In genomic region chr4:90030202-90030601, GRCh38 we compare ENCODE assay signal across 14 cellular contexts.
DNase-seq lines count a peak whose midpoint lies in the region; ATAC-seq and TF ChIP-seq lines count a peak whose summit lies in the region.
"Had no signal": no experiment of that assay in that cellular context is flagged by ENCODE, and none has a peak within 500 bp of the region (broad histone marks: within the 10 kb centered on the region; RNA-seq: fewer than 3 reads in every experiment).

No MANE protein-coding gene starts in this region.

- no peaks in the 10 kb centered on the region for H3K9me2 ChIP-seq in GM23338 (ENCODE audit: insufficient read depth)

- H3K4me1 Mint-ChIP-seq in GM23338, result peaks cover 14% of the 10 kb centered on the region

- no peak overlapping the region for H3K4ac ChIP-seq in mesendoderm (ENCODE audit: low read depth, low read length)

- H3K27me3 ChIP-seq in GM23338 (ENCODE audit: insufficient read depth) (no peaks in the 10 kb centered on the region), mesendoderm (ENCODE audit: insufficient read depth, low read length, poor library complexity) (no peaks in the 10 kb centered on the region)

- H3K79me2 ChIP-seq in GM23338 (replicated peaks; ENCODE audit: insufficient read depth), result no peaks in the 10 kb centered on the region
- no peaks in the 10 kb centered on the region for H3K79me2 ChIP-seq in mesendoderm (ENCODE audit: control insufficient read depth, insufficient read depth, low read length)

- H3K4me3 Mint-ChIP-seq in GM23338, result no peak overlapping the region
- H3K4me3 Mint-ChIP-seq: CD4-positive, alpha-beta T cell had no signal

- H3K27ac ChIP-seq in 22Rv1, result peak overlapping the region; percentile 21
- no peak overlapping the region for H3K27ac ChIP-seq in GM23338 (ENCODE audit: low read depth)
- peak overlapping the region; percentile 40 for H3K27ac ChIP-seq in VCaP
- no peak overlapping the region for H3K27ac ChIP-seq in mesendoderm (ENCODE audit: low read depth, low read length)
- H3K27ac ChIP-seq: A549, C4-2B had no signal

- no peak overlapping the region for H3K23ac ChIP-seq in mesendoderm (ENCODE audit: low read length)

- H3K79me1 ChIP-seq in mesendoderm (ENCODE audit: low read length), result no peaks in the 10 kb centered on the region

- H3F3A ChIP-seq in GM23338 (replicated peaks; ENCODE audit: low read depth), result no peaks in the 10 kb centered on the region

- H3K36me3 ChIP-seq in GM23338 (ENCODE audit: insufficient read depth), result no peaks in the 10 kb centered on the region
- no peaks in the 10 kb centered on the region for H3K36me3 ChIP-seq in mesendoderm (ENCODE audit: control insufficient read depth, insufficient read depth, low read length)
- H3K36me3 ChIP-seq: HAP-1 had no signal

- H3K4me1 ChIP-seq in GM23338 (ENCODE audit: insufficient read depth) (peaks cover 6% of the 10 kb centered on the region; the same call in 1 of the 2 replicates), mesendoderm (ENCODE audit: control insufficient read depth, low read depth, low read length) (no peaks in the 10 kb centered on the region)
- H3K4me1 ChIP-seq: A549 had no signal

- no peak for ATAC-seq in GM23338

- H4K8ac ChIP-seq in mesendoderm (ENCODE audit: low read depth, low read length), result peak overlapping the region; percentile 13

- no CpG with 5 or more reads among the region's 3 CpGs for WGBS in mesendoderm (ENCODE audit: extremely low coverage, insufficient coverage, low lambda C conversion rate)

- H3K56ac ChIP-seq in mesendoderm (ENCODE audit: low read length), result no peak overlapping the region

- 0 out of 2 replicates have a peak overlapping the region, but pooled peaks have one; percentile 3 for H2AFZ ChIP-seq in GM23338

- H2BK5ac ChIP-seq in mesendoderm (ENCODE audit: low read length), result no peak overlapping the region

- H3K4me3 ChIP-seq in GM23338 (no peak overlapping the region), mesendoderm (ENCODE audit: low read length) (no peak overlapping the region)
- H3K4me3 ChIP-seq: A549, HAP-1 had no signal

- H3K36me3 Mint-ChIP-seq in GM23338 (ENCODE audit: low read depth), result peaks cover 4% of the 10 kb centered on the region; the same call in 1 of the 3 replicates

- no peaks in the 10 kb centered on the region for H3K27me3 Mint-ChIP-seq in GM23338 (ENCODE audit: insufficient read depth, low read depth, poor library complexity)

- no peak overlapping the region for H3K18ac ChIP-seq in mesendoderm (ENCODE audit: low read length)

- no peak overlapping the region for H2BK15ac ChIP-seq in mesendoderm (replicated peaks; ENCODE audit: low read depth)

- no peak overlapping the region for H4K5ac ChIP-seq in mesendoderm (ENCODE audit: low read length)

- H3K9me3 Mint-ChIP-seq in GM23338, result peaks cover 12% of the 10 kb centered on the region; the same call in 1 of the 3 replicates

- H3K4me2 ChIP-seq in GM23338 (no peak overlapping the region), mesendoderm (ENCODE audit: low read length) (no peak overlapping the region)
- H3K4me2 ChIP-seq: A549 had no signal

- DNase-seq in GM23338 (ENCODE audit: low spot score) (no peak), mesendoderm (no peak), activated gamma-delta T cell (lab: John Stamatoyannopoulos, UW) (no peak), COLO829 (ENCODE audit: low spot score) (no peak), DMS 273 treated with DMSO at 0.1 percent for 48 hours (lab: John Stamatoyannopoulos, UW) (no peak)
- DNase-seq: AML-193; CD4-positive, alpha-beta T cell; DMS79 treated with DMSO at 0.1 percent for 48 hours; GF-D8 had no signal

- TF ChIP-seq CTCF in 22Rv1 (IDR thresholded peaks at IDR 0.05) (no peak), GM23338 (conservative IDR thresholded peaks at IDR 0.05; ENCODE audit: low read depth in 2 of 2) (no peak), VCaP (conservative IDR thresholded peaks at IDR 0.05) (no peak)

- no peaks in the 10 kb centered on the region for H4K20me1 ChIP-seq in GM23338 (replicated peaks; ENCODE audit: insufficient read depth)

- no peak overlapping the region for H2BK120ac ChIP-seq in mesendoderm (ENCODE audit: low read depth, low read length)

- H3K27ac Mint-ChIP-seq in GM23338, result no peak overlapping the region
- H3K27ac Mint-ChIP-seq: CD4-positive, alpha-beta T cell had no signal

- no peak overlapping the region for H2AK5ac ChIP-seq in mesendoderm (ENCODE audit: low read length)

- H3K9ac ChIP-seq in mesendoderm (ENCODE audit: low read length), result no peak overlapping the region

TF ChIP-seq in GM23338, 12 proteins besides CTCF, POLR2A, EP300 and RAD21 (continues in another document):
- TF ChIP-seq, protein P1, sequence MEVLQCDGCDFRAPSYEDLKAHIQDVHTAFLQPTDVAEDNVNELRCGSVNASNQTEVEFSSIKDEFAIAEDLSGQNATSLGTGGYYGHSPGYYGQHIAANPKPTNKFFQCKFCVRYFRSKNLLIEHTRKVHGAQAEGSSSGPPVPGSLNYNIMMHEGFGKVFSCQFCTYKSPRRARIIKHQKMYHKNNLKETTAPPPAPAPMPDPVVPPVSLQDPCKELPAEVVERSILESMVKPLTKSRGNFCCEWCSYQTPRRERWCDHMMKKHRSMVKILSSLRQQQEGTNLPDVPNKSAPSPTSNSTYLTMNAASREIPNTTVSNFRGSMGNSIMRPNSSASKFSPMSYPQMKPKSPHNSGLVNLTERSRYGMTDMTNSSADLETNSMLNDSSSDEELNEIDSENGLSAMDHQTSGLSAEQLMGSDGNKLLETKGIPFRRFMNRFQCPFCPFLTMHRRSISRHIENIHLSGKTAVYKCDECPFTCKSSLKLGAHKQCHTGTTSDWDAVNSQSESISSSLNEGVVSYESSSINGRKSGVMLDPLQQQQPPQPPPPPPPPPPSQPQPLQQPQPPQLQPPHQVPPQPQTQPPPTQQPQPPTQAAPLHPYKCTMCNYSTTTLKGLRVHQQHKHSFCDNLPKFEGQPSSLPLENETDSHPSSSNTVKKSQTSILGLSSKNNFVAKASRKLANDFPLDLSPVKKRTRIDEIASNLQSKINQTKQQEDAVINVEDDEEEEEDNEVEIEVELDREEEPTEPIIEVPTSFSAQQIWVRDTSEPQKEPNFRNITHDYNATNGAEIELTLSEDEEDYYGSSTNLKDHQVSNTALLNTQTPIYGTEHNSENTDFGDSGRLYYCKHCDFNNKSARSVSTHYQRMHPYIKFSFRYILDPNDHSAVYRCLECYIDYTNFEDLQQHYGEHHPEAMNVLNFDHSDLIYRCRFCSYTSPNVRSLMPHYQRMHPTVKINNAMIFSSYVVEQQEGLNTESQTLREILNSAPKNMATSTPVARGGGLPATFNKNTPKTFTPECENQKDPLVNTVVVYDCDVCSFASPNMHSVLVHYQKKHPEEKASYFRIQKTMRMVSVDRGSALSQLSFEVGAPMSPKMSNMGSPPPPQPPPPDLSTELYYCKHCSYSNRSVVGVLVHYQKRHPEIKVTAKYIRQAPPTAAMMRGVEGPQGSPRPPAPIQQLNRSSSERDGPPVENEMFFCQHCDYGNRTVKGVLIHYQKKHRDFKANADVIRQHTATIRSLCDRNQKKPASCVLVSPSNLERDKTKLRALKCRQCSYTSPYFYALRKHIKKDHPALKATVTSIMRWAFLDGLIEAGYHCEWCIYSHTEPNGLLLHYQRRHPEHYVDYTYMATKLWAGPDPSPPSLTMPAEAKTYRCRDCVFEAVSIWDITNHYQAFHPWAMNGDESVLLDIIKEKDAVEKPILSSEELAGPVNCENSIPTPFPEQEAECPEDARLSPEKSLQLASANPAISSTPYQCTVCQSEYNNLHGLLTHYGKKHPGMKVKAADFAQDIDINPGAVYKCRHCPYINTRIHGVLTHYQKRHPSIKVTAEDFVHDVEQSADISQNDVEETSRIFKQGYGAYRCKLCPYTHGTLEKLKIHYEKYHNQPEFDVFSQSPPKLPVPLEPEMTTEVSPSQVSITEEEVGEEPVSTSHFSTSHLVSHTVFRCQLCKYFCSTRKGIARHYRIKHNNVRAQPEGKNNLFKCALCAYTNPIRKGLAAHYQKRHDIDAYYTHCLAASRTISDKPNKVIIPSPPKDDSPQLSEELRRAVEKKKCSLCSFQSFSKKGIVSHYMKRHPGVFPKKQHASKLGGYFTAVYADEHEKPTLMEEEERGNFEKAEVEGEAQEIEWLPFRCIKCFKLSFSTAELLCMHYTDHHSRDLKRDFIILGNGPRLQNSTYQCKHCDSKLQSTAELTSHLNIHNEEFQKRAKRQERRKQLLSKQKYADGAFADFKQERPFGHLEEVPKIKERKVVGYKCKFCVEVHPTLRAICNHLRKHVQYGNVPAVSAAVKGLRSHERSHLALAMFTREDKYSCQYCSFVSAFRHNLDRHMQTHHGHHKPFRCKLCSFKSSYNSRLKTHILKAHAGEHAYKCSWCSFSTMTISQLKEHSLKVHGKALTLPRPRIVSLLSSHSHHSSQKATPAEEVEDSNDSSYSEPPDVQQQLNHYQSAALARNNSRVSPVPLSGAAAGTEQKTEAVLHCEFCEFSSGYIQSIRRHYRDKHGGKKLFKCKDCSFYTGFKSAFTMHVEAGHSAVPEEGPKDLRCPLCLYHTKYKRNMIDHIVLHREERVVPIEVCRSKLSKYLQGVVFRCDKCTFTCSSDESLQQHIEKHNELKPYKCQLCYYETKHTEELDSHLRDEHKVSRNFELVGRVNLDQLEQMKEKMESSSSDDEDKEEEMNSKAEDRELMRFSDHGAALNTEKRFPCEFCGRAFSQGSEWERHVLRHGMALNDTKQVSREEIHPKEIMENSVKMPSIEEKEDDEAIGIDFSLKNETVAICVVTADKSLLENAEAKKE (CRISPR knock-in tag; IDR thresholded peaks at IDR 0.05), result no peak
- TF ChIP-seq NANOG (IDR thresholded peaks at IDR 0.05; ENCODE audit: borderline replicate concordance), result no peak
- TF ChIP-seq, protein P2, sequence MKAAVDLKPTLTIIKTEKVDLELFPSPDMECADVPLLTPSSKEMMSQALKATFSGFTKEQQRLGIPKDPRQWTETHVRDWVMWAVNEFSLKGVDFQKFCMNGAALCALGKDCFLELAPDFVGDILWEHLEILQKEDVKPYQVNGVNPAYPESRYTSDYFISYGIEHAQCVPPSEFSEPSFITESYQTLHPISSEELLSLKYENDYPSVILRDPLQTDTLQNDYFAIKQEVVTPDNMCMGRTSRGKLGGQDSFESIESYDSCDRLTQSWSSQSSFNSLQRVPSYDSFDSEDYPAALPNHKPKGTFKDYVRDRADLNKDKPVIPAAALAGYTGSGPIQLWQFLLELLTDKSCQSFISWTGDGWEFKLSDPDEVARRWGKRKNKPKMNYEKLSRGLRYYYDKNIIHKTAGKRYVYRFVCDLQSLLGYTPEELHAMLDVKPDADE (IDR thresholded peaks at IDR 0.05), result no peak
- no peak for TF ChIP-seq STAT1 (IDR thresholded peaks at IDR 0.05; ENCODE audit: unreplicated experiment)
- no peak for TF ChIP-seq POLR2AphosphoS5 (IDR thresholded peaks at IDR 0.05; ENCODE audit: low read depth)
- TF ChIP-seq EZH2 (IDR thresholded peaks at IDR 0.05; ENCODE audit: low read depth, unreplicated experiment), result no peak
- no peak for TF ChIP-seq CREB1 (CRISPR knock-in tag; IDR thresholded peaks at IDR 0.05; ENCODE audit: low read depth)

Comparison
In these comparisons a context has a peak if more than half of its experiments do, and no peak if none do; other contexts are left out.
1. H3K27ac ChIP-seq: peak in 22Rv1 (single experiment) and VCaP (single experiment); none in GM23338 (single experiment) and mesendoderm (single experiment).